ENCODE assay signal across 1 cellular context in genomic region chr2:200509608-200510433, GRCh38.
TF ChIP-seq lines count a peak whose summit lies in the region.

KCTD18 (minus strand) TSS chr2:200510068; CDS start chr2:200507016, 3,052 bp downstream.

TF ChIP-seq in HepG2, 621 proteins besides CTCF, POLR2A, EP300 and RAD21 (continued from another document and continues in another):
- TF ChIP-seq ZBTB40 (IDR thresholded peaks at IDR 0.05) (no peak), ZBTB40 (CRISPR knock-in tag; IDR thresholded peaks at IDR 0.05) (peak; percentile 25; the same call in 1 of the 2 replicates), HMGA1 (CRISPR knock-in tag; conservative IDR thresholded peaks at IDR 0.05) (no peak), ZNF775 (CRISPR knock-in tag; IDR thresholded peaks at IDR 0.05; ENCODE audit: borderline replicate concordance) (no peak), ZNF432 (CRISPR knock-in tag; IDR thresholded peaks at IDR 0.05; ENCODE audit: borderline replicate concordance) (no peak), LCORL (IDR thresholded peaks at IDR 0.05) (no peak), LCORL (CRISPR knock-in tag; IDR thresholded peaks at IDR 0.05) (peak; percentile 87), ATAD3A (CRISPR knock-in tag; IDR thresholded peaks at IDR 0.05) (no peak), MXD4 (CRISPR knock-in tag; IDR thresholded peaks at IDR 0.05) (no peak; the same call in 1 of the 2 replicates), ZNF609 (CRISPR knock-in tag; IDR thresholded peaks at IDR 0.05; ENCODE audit: borderline replicate concordance) (no peak), HIC2 (CRISPR knock-in tag; IDR thresholded peaks at IDR 0.05; ENCODE audit: low read depth) (no peak), CEBPB (IDR thresholded peaks at IDR 0.05; ENCODE audit: borderline replicate concordance, low read depth, low read length) (no peak), ZKSCAN1 (IDR thresholded peaks at IDR 0.05; ENCODE audit: low read length) (no peak; the same call in 1 of the 2 replicates), RFX1 (IDR thresholded peaks at IDR 0.05) (no peak), ZNF772 (CRISPR knock-in tag; IDR thresholded peaks at IDR 0.05) (peak; percentile 93; the same call in 1 of the 2 replicates), CREB1 (IDR thresholded peaks at IDR 0.05) (no peak), CREB1 (CRISPR knock-in tag; IDR thresholded peaks at IDR 0.05) (no peak), ZNF430 (CRISPR knock-in tag; IDR thresholded peaks at IDR 0.05) (peak; percentile 95), BRCA1 (CRISPR knock-in tag; IDR thresholded peaks at IDR 0.05) (no peak), MED8 (CRISPR knock-in tag; IDR thresholded peaks at IDR 0.05; ENCODE audit: insufficient replicate concordance) (no peak), SPEN (CRISPR knock-in tag; IDR thresholded peaks at IDR 0.05; ENCODE audit: low read depth) (peak; percentile 95), TGIF2 (CRISPR knock-in tag; IDR thresholded peaks at IDR 0.05) (0 out of 2 replicates have a peak, but pooled peaks have one; percentile 28), ZNF557 (CRISPR knock-in tag; IDR thresholded peaks at IDR 0.05) (no peak), ZKSCAN8 (CRISPR knock-in tag; IDR thresholded peaks at IDR 0.05; ENCODE audit: borderline replicate concordance) (peak; percentile 45; the same call in 1 of the 2 replicates), SIX4 (CRISPR knock-in tag; IDR thresholded peaks at IDR 0.05) (0 out of 2 replicates have a peak, but pooled peaks have one; percentile 57), ZNF552 (CRISPR knock-in tag; IDR thresholded peaks at IDR 0.05; ENCODE audit: borderline replicate concordance) (no peak; the same call in 1 of the 2 replicates), ZNF280D (CRISPR knock-in tag; IDR thresholded peaks at IDR 0.05) (no peak), ZEB1 (IDR thresholded peaks at IDR 0.05; ENCODE audit: insufficient replicate concordance, low read depth) (peak; percentile 50), ARHGAP35 (CRISPR knock-in tag; IDR thresholded peaks at IDR 0.05; ENCODE audit: borderline replicate concordance) (peak; percentile 82; the same call in 1 of the 2 replicates), DDIT3 (CRISPR knock-in tag; IDR thresholded peaks at IDR 0.05) (no peak), MAFF (IDR thresholded peaks at IDR 0.05; ENCODE audit: low read depth, low read length) (no peak), SALL1 (CRISPR knock-in tag; IDR thresholded peaks at IDR 0.05) (peak; percentile 98), EHMT2 (IDR thresholded peaks at IDR 0.05; ENCODE audit: borderline replicate concordance, low read depth, low read length) (no peak), MLX (CRISPR knock-in tag; IDR thresholded peaks at IDR 0.05) (no peak), ZNF660 (CRISPR knock-in tag; IDR thresholded peaks at IDR 0.05; ENCODE audit: borderline replicate concordance, low read depth) (no peak), HNRNPL (IDR thresholded peaks at IDR 0.05; ENCODE audit: low read depth, low read length) (no peak), ZNF816 (CRISPR knock-in tag; IDR thresholded peaks at IDR 0.05; ENCODE audit: borderline replicate concordance) (peak; percentile 92; the same call in 1 of the 2 replicates), KMT2B (CRISPR knock-in tag; IDR thresholded peaks at IDR 0.05) (peak; percentile 62; the same call in 1 of the 2 replicates)
